20 cellular contexts compared by ENCODE assay signal in genomic region chr1:159705251-159705910, GRCh38. TPM values are rescaled to one million over a fixed set of nuclear protein-coding genes. Genes with fewer than 3 reads are reported as not detected.
"Had no signal": no experiment of that assay in that cellular context is flagged by ENCODE, and none has a peak within 500 bp of the region (broad histone marks: within the 10 kb centered on the region; RNA-seq: fewer than 3 reads in every experiment).

No MANE protein-coding gene starts in this region.

- H3K4me3 ChIP-seq: colonic mucosa, esophagus squamous epithelium had no signal

- DNase-seq: activated CD4-positive, alpha-beta T cell treated with anti-CD3 and anti-CD28 coated beads, Interleukin-2, amount 50 U/mL, for 48 hours; activated CD4-positive, CD25-positive, alpha-beta regulatory T cell treated with anti-CD3 and anti-CD28 coated beads, Interleukin-2, amount 50 U/mL, for 72 hours; activated CD8-positive, alpha-beta memory T cell treated with anti-CD3 and anti-CD28 coated beads, Interleukin-2, amount 10 ng/mL, durations not matched to agents 7 days and 5 days; activated naive CD4-positive, alpha-beta T cell treated with anti-CD3 and anti-CD28 coated beads for 36 hours; activated T-cell treated with anti-CD3 and anti-CD28 coated beads, Interleukin-2, amount 50 U/mL, for 1 hour; colonic mucosa; esophagus squamous epithelium; left colon; natural killer cell; stimulated activated naive CD8-positive, alpha-beta T cell treated with anti-CD3 and anti-CD28 coated beads, Interleukin-15, amount 100 ng/mL, for 72 hours; T-helper 1 cell; T1000 had no signal

- H3K4me1 ChIP-seq: colonic mucosa, esophagus squamous epithelium had no signal

- H3K9me3 ChIP-seq: colonic mucosa, esophagus squamous epithelium had no signal

- H3K27me3 ChIP-seq: colonic mucosa, esophagus squamous epithelium had no signal

- H3K36me3 ChIP-seq: colonic mucosa, esophagus squamous epithelium had no signal

- H3K27ac ChIP-seq: colonic mucosa, esophagus squamous epithelium had no signal

- ATAC-seq: activated CD8-positive, alpha-beta memory T cell treated with anti-CD3 and anti-CD28 coated beads, Interleukin-2, amount 10 ng/mL, durations not matched to agents 7 days and 5 days; left colon; natural killer cell; sciatic nerve; SK-N-SH treated with all-trans-retinoic acid at 6 μM for 48 hours; stimulated activated naive CD8-positive, alpha-beta T cell treated with anti-CD3 and anti-CD28 coated beads, Interleukin-15, amount 100 ng/mL, for 72 hours had no signal

RNA-seq across cellular contexts. Expression of gene CRP, which starts 9.0 kb away (rescaled TPM):
- total RNA-seq: activated CD8-positive, alpha-beta memory T cell treated with anti-CD3 and anti-CD28 coated beads, Interleukin-2, amount 10 ng/mL, durations not matched to agents 7 days and 5 days; activated naive CD4-positive, alpha-beta T cell treated with anti-CD3 and anti-CD28 coated beads for 36 hours; activated T-helper 2 cell treated with anti-CD3 and anti-CD28 coated beads, Interferon-gamma antibody, Interleukin-2, Interleukin-4, amounts not matched to agents 10 μg/mL and 5 μg/mL and 100 μg/mL, durations not matched to agents 14 hours and 24 hours and 36 hours; cardiac septum; esophagus squamous epithelium; fibroblast of villous mesenchyme; left colon; lung microvascular endothelial cell; natural killer cell; progenitor cell of endocrine pancreas; urinary bladder had no signal
